8 cellular contexts compared by ENCODE assay signal in genomic region chr11:17353228-17354021, GRCh38. TPM values are rescaled to one million over a fixed set of nuclear protein-coding genes. Genes with fewer than 3 reads are reported as not detected.
A peak's percentile ranks its signal among the peaks of the same experiment; 100 is the strongest.
DNase-seq lines count a peak whose midpoint lies in the region; ATAC-seq, FAIRE-seq and TF ChIP-seq lines count a peak whose summit lies in the region.

No MANE protein-coding gene starts in this region.

- TF ChIP-seq RAD21 in A549 (conservative IDR thresholded peaks at IDR 0.05 in 1 of 2, IDR thresholded peaks at IDR 0.05 in 1 of 2): no peak

- peak overlapping the region; percentile 81 for H3K4me3 Mint-ChIP-seq in activated naive CD4-positive, alpha-beta T cell treated with anti-CD3 and anti-CD28 coated beads for 36 hours
- H3K4me3 Mint-ChIP-seq in neural progenitor cell: peak overlapping the region; percentile 92

- peak overlapping the region; percentile 74 for H3K9ac ChIP-seq in Loucy (ENCODE audit: low read depth, low read length, poor library complexity, severe bottlenecking)
- no peak overlapping the region for H3K9ac ChIP-seq in neural progenitor cell

- H3K9me3 Mint-ChIP-seq in activated naive CD4-positive, alpha-beta T cell treated with anti-CD3 and anti-CD28 coated beads for 36 hours: no peaks in the 10 kb centered on the region
- peaks cover 15% of the 10 kb centered on the region for H3K9me3 Mint-ChIP-seq in neural progenitor cell

- WGBS in A549 (ENCODE audit: missing lambda C conversion rate): 2% methylated on average over 37 of the region's 60 CpGs
- 0 to 2% methylated on average over 10 to 22 of the region's 60 CpGs for WGBS in gastroesophageal sphincter (ENCODE audit: low coverage in 1 of 2), 2 donors
- WGBS in suprapubic skin: 1% methylated on average over 60 of the region's 60 CpGs

- POLR2A ChIA-PET in A549 (lab: Yijun Ruan, JAX): interaction anchor here (0.7 to 2.1 kb wide), 6 partner anchors 12 to 275 kb away, joined by 3 to 11 read pairs (median 4); partner anchors contain the start of genes NUCB2 and RPS13

- peak; percentile 60 to 91 for DNase-seq in A549 (ENCODE audit: low read depth in 1 of 2, low spot score in 1 of 2)
- DNase-seq in SJSA1 (ENCODE audit: low read depth in 1 of 2, low spot score in 2 of 2): peak; percentile 80 to 82
- DNase-seq in activated naive CD4-positive, alpha-beta T cell treated with anti-CD3 and anti-CD28 coated beads for 36 hours: peak; percentile 60
- DNase-seq in neural progenitor cell (ENCODE audit: low spot score): peak; percentile 84
- peak; percentile 75 to 85 for DNase-seq in suprapubic skin (ENCODE audit: low spot score in 2 of 2)

- H3K4me1 Mint-ChIP-seq in activated naive CD4-positive, alpha-beta T cell treated with anti-CD3 and anti-CD28 coated beads for 36 hours (ENCODE audit: low read depth): peaks cover 25% of the 10 kb centered on the region
- H3K4me1 Mint-ChIP-seq in neural progenitor cell: peaks cover 26% of the 10 kb centered on the region

- H3K4me1 ChIP-seq in A549 (no peaks in the 10 kb centered on the region; the same call in 2 of the 3 replicates), Loucy (ENCODE audit: insufficient read depth, low read length, poor library complexity, severe bottlenecking) (peaks cover 5% of the 10 kb centered on the region), SJSA1 (replicated peaks) (peaks cover 24% of the 10 kb centered on the region), gastroesophageal sphincter (peaks cover 0 to 30% (median 4%) of the 10 kb centered on the region in 3 donors), neural progenitor cell (peaks cover 20% of the 10 kb centered on the region), suprapubic skin (peaks cover 24% of the 10 kb centered on the region)

- H3K9me2 ChIP-seq in Loucy (replicated peaks; ENCODE audit: low read depth, low read length): no peaks in the 10 kb centered on the region

- H3K9me3 ChIP-seq in A549: no peaks in the 10 kb centered on the region
- H3K9me3 ChIP-seq in Loucy (ENCODE audit: insufficient read depth, low read depth, low read length): no peaks in the 10 kb centered on the region
- H3K9me3 ChIP-seq in SJSA1 (replicated peaks): no peaks in the 10 kb centered on the region
- H3K9me3 ChIP-seq in gastroesophageal sphincter: no peaks in the 10 kb centered on the region
- H3K9me3 ChIP-seq in neural progenitor cell (ENCODE audit: low read depth): no peaks in the 10 kb centered on the region
- H3K9me3 ChIP-seq in suprapubic skin: no peaks in the 10 kb centered on the region

- no peak for FAIRE-seq in A549 (lab: Jason Lieb, UNC)

- H3K4me3 ChIP-seq in A549: peak overlapping the region; percentile 51
- H3K4me3 ChIP-seq in Loucy (ENCODE audit: low read length, poor library complexity, severe bottlenecking): peak overlapping the region; percentile 75
- H3K4me3 ChIP-seq in SJSA1: peak overlapping the region; percentile 51
- H3K4me3 ChIP-seq in gastroesophageal sphincter: peak overlapping the region; percentile 63 to 75
- H3K4me3 ChIP-seq in neural progenitor cell: peak overlapping the region; percentile 57
- H3K4me3 ChIP-seq in suprapubic skin: peak overlapping the region; percentile 72

- H3K27ac ChIP-seq in A549: peak overlapping the region; percentile 69 to 86
- peak overlapping the region; percentile 36; the same call in 1 of the 2 replicates for H3K27ac ChIP-seq in SJSA1
- peak overlapping the region; percentile 77 to 91 (median 90) for H3K27ac ChIP-seq in gastroesophageal sphincter
- H3K27ac ChIP-seq in neural progenitor cell: no peak overlapping the region
- peak overlapping the region; percentile 68 for H3K27ac ChIP-seq in suprapubic skin

- H3K4me2 ChIP-seq in A549 (peak overlapping the region; percentile 96), Loucy (ENCODE audit: low read depth, low read length, poor library complexity, severe bottlenecking) (peak overlapping the region; percentile 90), neural progenitor cell (peak overlapping the region; percentile 90)

- H3K79me2 ChIP-seq in Loucy (ENCODE audit: insufficient read depth, low read length): no peaks in the 10 kb centered on the region
- no peaks in the 10 kb centered on the region for H3K79me2 ChIP-seq in neural progenitor cell (ENCODE audit: low read depth)

- intact Hi-C loops in activated naive CD4-positive, alpha-beta T cell treated with anti-CD3 and anti-CD28 coated beads for 36 hours (cut with micrococcal nuclease): loop anchor here (1.0 to 5.0 kb wide), 10 partner anchors 9 to 659 kb away; partner anchors contain the start of genes C11orf58, RPS13 and SERGEF

- no peak overlapping the region for H3K27ac Mint-ChIP-seq in activated naive CD4-positive, alpha-beta T cell treated with anti-CD3 and anti-CD28 coated beads for 36 hours
- H3K27ac Mint-ChIP-seq in neural progenitor cell: peak overlapping the region; percentile 1

- TF ChIP-seq CTCF in A549 (IDR thresholded peaks at IDR 0.05) (no peak), Loucy (conservative IDR thresholded peaks at IDR 0.05; ENCODE audit: low read length) (no peak), gastroesophageal sphincter (IDR thresholded peaks at IDR 0.05) (no peak), neural progenitor cell (IDR thresholded peaks at IDR 0.05) (no peak), suprapubic skin (IDR thresholded peaks at IDR 0.05) (no peak)

- H3K36me3 Mint-ChIP-seq in activated naive CD4-positive, alpha-beta T cell treated with anti-CD3 and anti-CD28 coated beads for 36 hours (ENCODE audit: low read depth): peaks cover 3% of the 10 kb centered on the region
- H3K36me3 Mint-ChIP-seq in neural progenitor cell: peaks cover 20% of the 10 kb centered on the region

- TF ChIP-seq EP300 in A549 (IDR thresholded peaks at IDR 0.05): no peak
- TF ChIP-seq EP300 in gastroesophageal sphincter (IDR thresholded peaks at IDR 0.05): no peak
- TF ChIP-seq EP300 in suprapubic skin (IDR thresholded peaks at IDR 0.05): no peak

- H3K27me3 ChIP-seq in Loucy (ENCODE audit: insufficient read depth, low read length, poor library complexity, severe bottlenecking): no peaks in the 10 kb centered on the region
- H3K27me3 ChIP-seq in SJSA1 (replicated peaks): peaks cover 24% of the 10 kb centered on the region
- H3K27me3 ChIP-seq in gastroesophageal sphincter: no peaks in the 10 kb centered on the region
- H3K27me3 ChIP-seq in neural progenitor cell: peaks cover 60% of the 10 kb centered on the region
- no peaks in the 10 kb centered on the region for H3K27me3 ChIP-seq in suprapubic skin

- TF ChIP-seq POLR2A in A549 (IDR thresholded peaks at IDR 0.05; ENCODE audit: low read length) (peak; percentile 44), gastroesophageal sphincter (IDR thresholded peaks at IDR 0.05) (peak in 1 of 2 donors; percentile 17), suprapubic skin (IDR thresholded peaks at IDR 0.05) (no peak)

- ATAC-seq in A549 (peak; percentile 87 to 88), GM18867 (IDR thresholded peaks at IDR 0.05; ENCODE audit: unreplicated experiment) (peak; percentile 28), gastroesophageal sphincter (peak; percentile 77)

- peaks cover 10% of the 10 kb centered on the region for H3F3A ChIP-seq in Loucy (ENCODE audit: low read depth)
- peaks cover 33% of the 10 kb centered on the region for H3F3A ChIP-seq in neural progenitor cell (ENCODE audit: low read depth)

- H3K36me3 ChIP-seq in Loucy (ENCODE audit: insufficient read depth, low read length) (peaks cover 10% of the 10 kb centered on the region; the same call in 1 of the 2 replicates), SJSA1 (no peaks in the 10 kb centered on the region), gastroesophageal sphincter (peaks cover 0 to 17% of the 10 kb centered on the region in 2 donors), neural progenitor cell (no peaks in the 10 kb centered on the region), suprapubic skin (no peaks in the 10 kb centered on the region)

- H4K20me1 ChIP-seq in Loucy (ENCODE audit: insufficient read depth, low read length, poor library complexity, severe bottlenecking) (peaks cover 3% of the 10 kb centered on the region), neural progenitor cell (ENCODE audit: low read depth) (peaks cover 14% of the 10 kb centered on the region)

- peak overlapping the region; percentile 95 for H2AFZ ChIP-seq in Loucy (ENCODE audit: low read length)
- H2AFZ ChIP-seq in neural progenitor cell (replicated peaks): peak overlapping the region; percentile 58

- H3K27me3 Mint-ChIP-seq in activated naive CD4-positive, alpha-beta T cell treated with anti-CD3 and anti-CD28 coated beads for 36 hours (ENCODE audit: low read depth): peaks cover 7% of the 10 kb centered on the region
- peaks cover 22% of the 10 kb centered on the region for H3K27me3 Mint-ChIP-seq in neural progenitor cell (ENCODE audit: insufficient read depth, low read depth)

- CTCF ChIA-PET in A549 (lab: Yijun Ruan, JAX): interaction anchor here (0.7 to 5.3 kb wide), 19 partner anchors 13 to 190 kb away, joined by 3 to 48 read pairs (median 4); partner anchors contain the start of gene NUCB2
- CTCF ChIA-PET in activated naive CD4-positive, alpha-beta T cell treated with anti-CD3 and anti-CD28 coated beads for 36 hours (lab: Charles Lee): interaction anchor here (0.5 to 4.4 kb wide), 16 partner anchors 9 to 1149 kb away, joined by 3 to 16 read pairs (median 4); partner anchors contain the start of gene KCNJ11

TF ChIP-seq in A549, 52 proteins besides CTCF, POLR2A, EP300 and RAD21 (continues in another document):
- TF ChIP-seq SREBF2 (IDR thresholded peaks at IDR 0.05) (no peak), HDAC2 (IDR thresholded peaks at IDR 0.05) (no peak)

RNA-seq across cellular contexts. Expression of gene NCR3LG1, which starts 1.8 kb away (rescaled TPM):
- polyA plus RNA-seq in A549 (2011; rRNA removed): 2.4 and 3.3 TPM in 2 replicates
- 0.20 and 0.25 TPM in 2 replicates for polyA plus RNA-seq in A549 (2012; cell fraction: cytosol; rRNA removed)
- 0.62 and 0.86 TPM in 2 replicates for polyA plus RNA-seq in A549 (2012; cell fraction: nucleus; rRNA removed)
- polyA plus RNA-seq in A549 (2017; fragmentation: RNase III; extraction: RNeasy Plus Mini Kit Qiagen cat#74134 plus additional on column Dnase treatment): 1.1 to 1.4 TPM (median 1.3 TPM) in 3 replicates
- polyA minus RNA-seq in A549 (2011; rRNA and poly(A)+ RNA removed): 5.1 and 5.8 TPM in 2 replicates
- total RNA-seq in SJSA1 (2014; rRNA removed; shearing (Covaris generic)): 0.13 and 1.4 TPM in 2 replicates
- total RNA-seq in activated naive CD4-positive, alpha-beta T cell treated with anti-CD3 and anti-CD28 coated beads for 36 hours: under 1 TPM; 0.72 TPM
- 1 to 10 TPM; 2.7 to 4.7 (median 3.9) TPM for total RNA-seq in gastroesophageal sphincter
- total RNA-seq in neural progenitor cell (ENCODE audit: low replicate concordance): 0.39 and 0.74 TPM in 2 replicates
- total RNA-seq in suprapubic skin: 1 to 10 TPM; 4.6 to 7.4 (median 6.3) TPM

RNA-seq across cellular contexts. Expression of gene KCNJ11, which starts 35.0 kb away (rescaled TPM):
- polyA plus RNA-seq in A549 (2011; rRNA removed): 0.18 and 0.29 TPM in 2 replicates
- 0.28 and 0.54 TPM in 2 replicates for polyA plus RNA-seq in A549 (2012; cell fraction: cytosol; rRNA removed)
- polyA plus RNA-seq in A549 (2012; cell fraction: nucleus; rRNA removed): 0.71 and 0.89 TPM in 2 replicates
- polyA plus RNA-seq in A549 (2017; fragmentation: RNase III; extraction: RNeasy Plus Mini Kit Qiagen cat#74134 plus additional on column Dnase treatment): 0.41 to 0.69 TPM (median 0.53 TPM) in 3 replicates
- polyA minus RNA-seq in A549 (2011; rRNA and poly(A)+ RNA removed): 0.58 and 0.63 TPM in 2 replicates
- total RNA-seq in SJSA1 (2014; rRNA removed; shearing (Covaris generic)): not detected in 2 replicates
- total RNA-seq in activated naive CD4-positive, alpha-beta T cell treated with anti-CD3 and anti-CD28 coated beads for 36 hours: 1 to 10 TPM; 1.0 to 1.3 TPM
- total RNA-seq in gastroesophageal sphincter: 1 to 10 TPM in 3 of 4 donors, under 1 TPM in 1; 0.67 to 4.0 (median 2.8) TPM
- 1.9 and 5.0 TPM in 2 replicates for total RNA-seq in neural progenitor cell (ENCODE audit: low replicate concordance)
- 1 to 10 TPM; 1.7 to 5.1 (median 2.4) TPM for total RNA-seq in suprapubic skin

Comparison
In these comparisons a context has a peak if more than half of its experiments do, and no peak if none do; other contexts are left out.
1. ATAC-seq: peak in every context shown above with its lines; median percentile 88 in A549; 77 in gastroesophageal sphincter; 28 in GM18867.